ENCODE assay signal across 33 cellular contexts in genomic region chr13:62139597-62139996, GRCh38.
DNase-seq lines count a peak whose midpoint lies in the region; TF ChIP-seq lines count a peak whose summit lies in the region.
"Had no signal": no experiment of that assay in that cellular context is flagged by ENCODE, and none has a peak within 500 bp of the region (broad histone marks: within the 10 kb centered on the region; RNA-seq: fewer than 3 reads in every experiment).

No MANE protein-coding gene starts in this region.

- no peaks in the 10 kb centered on the region for H3K79me2 ChIP-seq in Karpas-422 (ENCODE audit: low read length)

- H3K9ac ChIP-seq in Karpas-422 (ENCODE audit: low read length): no peak overlapping the region
- no peak overlapping the region for H3K9ac ChIP-seq in endodermal cell (ENCODE audit: extremely low read depth, low read length, poor library complexity, severe bottlenecking)
- H3K9ac ChIP-seq: BLaER1; BLaER1 treated with 17β-estradiol and CSF1 and Interleukin-3, amounts not matched to agents 10 nM and 100 nM had no signal

- no peaks in the 10 kb centered on the region for H3K4me1 Mint-ChIP-seq in endodermal cell
- H3K4me1 Mint-ChIP-seq: B cell; CD14-positive monocyte; CD4-positive, alpha-beta memory T cell; CD4-positive, CD25-positive, alpha-beta regulatory T cell; CD8-positive, alpha-beta memory T cell had no signal

- H3K36me3 Mint-ChIP-seq in endodermal cell (ENCODE audit: low read depth): peaks cover 30% of the 10 kb centered on the region
- H3K36me3 Mint-ChIP-seq: CD14-positive monocyte; CD4-positive, alpha-beta memory T cell; CD4-positive, CD25-positive, alpha-beta regulatory T cell; CD8-positive, alpha-beta memory T cell; CD8-positive, alpha-beta T cell had no signal

- POLR2A ChIA-PET in HEK293 (lab: Yijun Ruan, JAX): no interaction called here

- in situ Hi-C loops in GM13977 (cut with MboI; ENCODE audit: low pct_unique_long_range_greater_than_20kb, low sequenced_read_pairs, unreplicated experiment): loop anchor here (25.0 kb wide), 1 partner anchor 223 kb away; no protein-coding TSS in a partner anchor

- H3K4me1 ChIP-seq in HEK293 (ENCODE audit: control insufficient read depth, insufficient read depth, low read length) (no peaks in the 10 kb centered on the region), Karpas-422 (ENCODE audit: low read length) (no peaks in the 10 kb centered on the region), endodermal cell (ENCODE audit: control insufficient read depth, insufficient read depth, low read length) (no peaks in the 10 kb centered on the region)
- H3K4me1 ChIP-seq in effector memory CD4-positive, alpha-beta T cell (ENCODE audit: control insufficient read depth, insufficient read depth, low read length, poor library complexity, severe bottlenecking): no peaks in the 10 kb centered on the region
- H3K4me1 ChIP-seq: A549, BE2C, Caco-2 had no signal

- no peaks in the 10 kb centered on the region for H3K9me2 ChIP-seq in Karpas-422 (replicated peaks; ENCODE audit: insufficient read depth, low read length)

- no peak overlapping the region for H3K27ac Mint-ChIP-seq in endodermal cell
- H3K27ac Mint-ChIP-seq: B cell; CD4-positive, alpha-beta memory T cell; CD4-positive, alpha-beta T cell; CD4-positive, CD25-positive, alpha-beta regulatory T cell; CD8-positive, alpha-beta memory T cell; CD8-positive, alpha-beta T cell had no signal

- no peak overlapping the region for H3K4me3 Mint-ChIP-seq in endodermal cell
- H3K4me3 Mint-ChIP-seq: B cell; CD14-positive monocyte; CD4-positive, alpha-beta memory T cell; CD4-positive, alpha-beta T cell; CD4-positive, CD25-positive, alpha-beta regulatory T cell; CD8-positive, alpha-beta memory T cell; CD8-positive, alpha-beta T cell had no signal

- H3K4me3 ChIP-seq in HEK293 (ENCODE audit: low read depth, low read length) (no peak overlapping the region), Karpas-422 (ENCODE audit: low read length) (no peak overlapping the region), endodermal cell (ENCODE audit: low read length) (peak overlapping the region; percentile 32)
- H3K4me3 ChIP-seq in effector memory CD4-positive, alpha-beta T cell (ENCODE audit: insufficient read depth, low read depth, low read length, poor library complexity, severe bottlenecking): no peak overlapping the region
- H3K4me3 ChIP-seq: A549; BLaER1; BLaER1 treated with 17β-estradiol and CSF1 and Interleukin-3, amounts not matched to agents 10 nM and 100 nM had no signal

- DNase-seq in Karpas-422: no peak
- DNase-seq in endodermal cell: no peak
- no peak for DNase-seq in activated naive CD4-positive, alpha-beta T cell (lab: John Stamatoyannopoulos, UW)
- DNase-seq in effector memory CD4-positive, alpha-beta T cell: no peak
- DNase-seq in GM13977 (ENCODE audit: low spot score): no peak
- DNase-seq: 8988T; ACHN; AML-193; BE2C; C1 segment of cervical spinal cord; Caco-2; Calu3; CD4-positive, alpha-beta memory T cell; CD4-positive, alpha-beta T cell; CD4-positive, CD25-positive, alpha-beta regulatory T cell; CD8-positive, alpha-beta memory T cell; CD8-positive, alpha-beta T cell; COR-L47; DMS 273 treated with DMSO at 0.1 percent for 48 hours; DMS153; DMS53; DMS79; DMS79 treated with DMSO at 0.1 percent for 48 hours; DND-41; EL had no signal

- no peak overlapping the region for H3K27ac ChIP-seq in HEK293 (ENCODE audit: extremely low read depth, low read depth, low read length)
- H3K27ac ChIP-seq in Karpas-422 (ENCODE audit: low read length): no peak overlapping the region
- no peak overlapping the region for H3K27ac ChIP-seq in endodermal cell (ENCODE audit: low read depth, low read length)
- H3K27ac ChIP-seq in effector memory CD4-positive, alpha-beta T cell (ENCODE audit: insufficient read depth, low read length, poor library complexity, severe bottlenecking): no peak overlapping the region
- H3K27ac ChIP-seq: 22Rv1; A549; BLaER1; BLaER1 treated with 17β-estradiol and CSF1 and Interleukin-3, amounts not matched to agents 10 nM and 100 nM; C4-2B had no signal

- H4K20me1 ChIP-seq in Karpas-422 (ENCODE audit: insufficient read depth, low read depth, low read length): no peaks in the 10 kb centered on the region
- H4K20me1 ChIP-seq: BLaER1; BLaER1 treated with 17β-estradiol and CSF1 and Interleukin-3, amounts not matched to agents 10 nM and 100 nM had no signal

- no peaks in the 10 kb centered on the region for H3K27me3 ChIP-seq in Karpas-422 (ENCODE audit: low read length)
- no peaks in the 10 kb centered on the region for H3K27me3 ChIP-seq in endodermal cell (ENCODE audit: control insufficient read depth, insufficient read depth, low read length, poor library complexity, severe bottlenecking)
- H3K27me3 ChIP-seq in effector memory CD4-positive, alpha-beta T cell (replicated peaks; ENCODE audit: control insufficient read depth, insufficient read depth, low read length, poor library complexity, severe bottlenecking): no peaks in the 10 kb centered on the region
- H3K27me3 ChIP-seq: BE2C; BLaER1; BLaER1 treated with 17β-estradiol and CSF1 and Interleukin-3, amounts not matched to agents 10 nM and 100 nM had no signal

- no peaks in the 10 kb centered on the region for H3K27me3 Mint-ChIP-seq in endodermal cell (ENCODE audit: insufficient read depth)
- H3K27me3 Mint-ChIP-seq: B cell; CD4-positive, alpha-beta memory T cell; CD4-positive, alpha-beta T cell; CD4-positive, CD25-positive, alpha-beta regulatory T cell; CD8-positive, alpha-beta memory T cell had no signal

- H3K36me3 ChIP-seq in HEK293 (ENCODE audit: control insufficient read depth in 2 of 2, insufficient read depth in 1 of 2, low read length in 2 of 2) (no peaks in the 10 kb centered on the region), Karpas-422 (ENCODE audit: insufficient read depth, low read length) (0 out of 2 replicates have a peak, but pooled peaks cover 2% of the 10 kb centered on the region), endodermal cell (ENCODE audit: control insufficient read depth, insufficient read depth, low read length) (no peaks in the 10 kb centered on the region)
- no peaks in the 10 kb centered on the region for H3K36me3 ChIP-seq in effector memory CD4-positive, alpha-beta T cell (ENCODE audit: control insufficient read depth, insufficient read depth, low read length)
- H3K36me3 ChIP-seq: BE2C, BLaER1 had no signal

- peak overlapping the region; percentile 17; the same call in 1 of the 2 replicates for H2AFZ ChIP-seq in Karpas-422 (ENCODE audit: low read length)

- CTCF ChIA-PET in HEK293 (lab: Yijun Ruan, JAX): interaction anchor here (0.6 kb wide), 1 partner anchor 254 kb away, joined by 6 read pairs; no protein-coding TSS in a partner anchor

- H3K4me2 ChIP-seq in Karpas-422 (ENCODE audit: low read depth, low read length, poor library complexity, severe bottlenecking): no peak overlapping the region
- H3K4me2 ChIP-seq: A549; BLaER1; BLaER1 treated with 17β-estradiol and CSF1 and Interleukin-3, amounts not matched to agents 10 nM and 100 nM had no signal

- H3K9me3 Mint-ChIP-seq in endodermal cell: peaks cover 52% of the 10 kb centered on the region

- H3K9me3 ChIP-seq in HEK293 (ENCODE audit: control insufficient read depth, insufficient read depth, low read depth, low read length): no peaks in the 10 kb centered on the region
- H3K9me3 ChIP-seq in Karpas-422 (ENCODE audit: low read length): peaks cover 29% of the 10 kb centered on the region
- peaks cover 70% of the 10 kb centered on the region for H3K9me3 ChIP-seq in endodermal cell (ENCODE audit: control insufficient read depth, low read length)
- no peaks in the 10 kb centered on the region for H3K9me3 ChIP-seq in effector memory CD4-positive, alpha-beta T cell (ENCODE audit: control insufficient read depth, low read length)
- H3K9me3 ChIP-seq: A549, BE2C, Caco-2 had no signal

- TF ChIP-seq CTCF in HEK293 (tag by site-specific recombination; IDR thresholded peaks at IDR 0.05) (no peak), endodermal cell (conservative IDR thresholded peaks at IDR 0.05) (no peak), GM13977 (IDR thresholded peaks at IDR 0.05; ENCODE audit: extremely low read depth, insufficient read depth, missing control alignments) (no peak)

TF ChIP-seq in HEK293, 187 proteins besides CTCF, POLR2A, EP300 and RAD21 (continues in another document):
- TF ChIP-seq ZNF239 (tag by site-specific recombination; IDR thresholded peaks at IDR 0.05): no peak
- TF ChIP-seq ZBTB21 (tag by site-specific recombination; IDR thresholded peaks at IDR 0.05): no peak
- TF ChIP-seq ZNF157 (tag by site-specific recombination; IDR thresholded peaks at IDR 0.05): no peak
